Comparison of ENCODE assay signal across 18 cellular contexts in genomic region chr4:157996598-157996997, GRCh38.
DNase-seq lines count a peak whose midpoint lies in the region; FAIRE-seq and TF ChIP-seq lines count a peak whose summit lies in the region.
"Had no signal": no experiment of that assay in that cellular context is flagged by ENCODE, and none has a peak within 500 bp of the region (broad histone marks: within the 10 kb centered on the region; RNA-seq: fewer than 3 reads in every experiment).

No MANE protein-coding gene starts in this region.

- no peak for DNase-seq in astrocyte (ENCODE audit: low read depth)
- DNase-seq in left kidney (ENCODE audit: low read depth, low spot score), result peak; percentile 18
- DNase-seq in smooth muscle cell (lab: John Stamatoyannopoulos, UW; ENCODE audit: unreplicated experiment), result no peak
- DNase-seq in GM13977 (ENCODE audit: low spot score), result no peak
- no peak for DNase-seq in DMS79 treated with DMSO at 0.1 percent for 48 hours (lab: John Stamatoyannopoulos, UW)
- no peak for DNase-seq in AG08395 (ENCODE audit: low spot score)
- DNase-seq: Calu3; CD8-positive, alpha-beta T cell; KG1; MV-4-11; NCI-H1694 treated with DMSO at 0.1 percent for 48 hours; NCI-H510A; NCI-H748 treated with DMSO at 0.1 percent for 48 hours; NK-92 treated with Interleukin-12 subunit alpha and Interleukin-12 subunit beta, amount 100 ng/mL, for 24 hours; Peyer's patch had no signal

- TF ChIP-seq CTCF in C4-2B (conservative IDR thresholded peaks at IDR 0.05) (no peak), astrocyte (IDR thresholded peaks at IDR 0.05; ENCODE audit: insufficient read depth, low read depth, low read length) (no peak), smooth muscle cell (IDR thresholded peaks at IDR 0.05; ENCODE audit: borderline replicate concordance, insufficient read depth, poor library complexity, severe bottlenecking) (no peak), GM13977 (IDR thresholded peaks at IDR 0.05; ENCODE audit: extremely low read depth, insufficient read depth, missing control alignments) (no peak)

- in situ Hi-C loops in GM13977 (cut with MboI; ENCODE audit: low pct_unique_long_range_greater_than_20kb, low sequenced_read_pairs, unreplicated experiment), result loop anchor here (25.0 kb wide), 3 partner anchors 166 to 641 kb away; partner anchors contain the start of gene GASK1B

- H2AFZ ChIP-seq in astrocyte (ENCODE audit: low read depth, low read length) (peak overlapping the region; percentile 60), smooth muscle cell (ENCODE audit: low read depth) (peak overlapping the region; percentile 78)

- no peak overlapping the region for H3K27ac Mint-ChIP-seq in astrocyte (ENCODE audit: unreplicated experiment)
- H3K27ac Mint-ChIP-seq: CD8-positive, alpha-beta T cell had no signal

- H3K9me3 Mint-ChIP-seq in astrocyte (ENCODE audit: unreplicated experiment), result no peaks in the 10 kb centered on the region
- H3K9me3 Mint-ChIP-seq: CD8-positive, alpha-beta T cell had no signal

- peaks cover 3% of the 10 kb centered on the region for H3F3A ChIP-seq in smooth muscle cell (ENCODE audit: low read depth)

- H3K79me2 ChIP-seq in astrocyte (ENCODE audit: insufficient read depth, low read length), result no peaks in the 10 kb centered on the region
- H3K79me2 ChIP-seq in smooth muscle cell (ENCODE audit: low read depth), result no peaks in the 10 kb centered on the region

- no peak for FAIRE-seq in astrocyte (lab: Jason Lieb, UNC)
- FAIRE-seq: GM12892, H54 had no signal

- no peak overlapping the region for H3K9ac ChIP-seq in astrocyte (ENCODE audit: low read length)
- H3K9ac ChIP-seq in smooth muscle cell (ENCODE audit: low read depth), result no peak overlapping the region

- H3K4me3 ChIP-seq in astrocyte (ENCODE audit: insufficient read depth, low read depth, low read length) (no peak overlapping the region), smooth muscle cell (no peak overlapping the region)
- H3K4me3 ChIP-seq: Peyer's patch had no signal

- 79% methylated on average over 1 of the region's 1 CpG for WGBS in smooth muscle cell (ENCODE audit: low lambda C conversion rate)

- H3K4me2 ChIP-seq in astrocyte (ENCODE audit: low read length) (no peak overlapping the region), smooth muscle cell (no peak overlapping the region)

- H3K27me3 ChIP-seq in astrocyte (ENCODE audit: insufficient read depth, low read length) (no peaks in the 10 kb centered on the region), smooth muscle cell (ENCODE audit: low read depth) (no peaks in the 10 kb centered on the region)
- H3K27me3 ChIP-seq: Peyer's patch had no signal

- no peak overlapping the region for H3K4me3 Mint-ChIP-seq in astrocyte (ENCODE audit: unreplicated experiment)
- H3K4me3 Mint-ChIP-seq: CD8-positive, alpha-beta T cell had no signal

- H3K9me3 ChIP-seq in astrocyte (ENCODE audit: insufficient read depth, low read depth, low read length), result no peaks in the 10 kb centered on the region
- H3K9me3 ChIP-seq in smooth muscle cell (replicated peaks; ENCODE audit: low read depth), result no peaks in the 10 kb centered on the region
- H3K9me3 ChIP-seq: Peyer's patch had no signal

- H3K36me3 Mint-ChIP-seq in astrocyte (ENCODE audit: low read depth, unreplicated experiment), result no peaks in the 10 kb centered on the region
- H3K36me3 Mint-ChIP-seq: CD8-positive, alpha-beta T cell had no signal

- H3K4me1 ChIP-seq in astrocyte (ENCODE audit: insufficient read depth, low read length) (no peaks in the 10 kb centered on the region), smooth muscle cell (ENCODE audit: low read depth) (peaks cover 11% of the 10 kb centered on the region)
- H3K4me1 ChIP-seq: Peyer's patch had no signal

- H3K36me3 ChIP-seq in astrocyte (ENCODE audit: insufficient read depth, low read length), result no peaks in the 10 kb centered on the region
- H3K36me3 ChIP-seq in smooth muscle cell (ENCODE audit: low read depth), result no peaks in the 10 kb centered on the region
- H3K36me3 ChIP-seq: Peyer's patch had no signal

- no peaks in the 10 kb centered on the region for H3K27me3 Mint-ChIP-seq in astrocyte (ENCODE audit: low read depth, unreplicated experiment)

- H4K20me1 ChIP-seq in astrocyte (ENCODE audit: insufficient read depth, low read length) (no peaks in the 10 kb centered on the region), smooth muscle cell (ENCODE audit: low read depth) (no peaks in the 10 kb centered on the region)

- peak overlapping the region; percentile 77; the same call in 1 of the 2 replicates for H3K27ac ChIP-seq in C4-2B
- H3K27ac ChIP-seq in astrocyte (ENCODE audit: low read depth, low read length), result no peak overlapping the region
- H3K27ac ChIP-seq in smooth muscle cell (ENCODE audit: low read depth), result no peak overlapping the region

- H3K4me1 Mint-ChIP-seq in astrocyte (ENCODE audit: low read depth, unreplicated experiment), result peaks cover 4% of the 10 kb centered on the region
